In genomic region chr17:39555368-39555767, GRCh38 we compare ENCODE assay signal across 17 cellular contexts. TPM values are rescaled to one million over a fixed set of nuclear protein-coding genes. Genes with fewer than 3 reads are reported as not detected.
A peak's percentile ranks its signal among the peaks of the same experiment; 100 is the strongest.
DNase-seq lines count a peak whose midpoint lies in the region; ATAC-seq and TF ChIP-seq lines count a peak whose summit lies in the region.
"Had no signal": no experiment of that assay in that cellular context is flagged by ENCODE, and none has a peak within 500 bp of the region (broad histone marks: within the 10 kb centered on the region; RNA-seq: fewer than 3 reads in every experiment).

No MANE protein-coding gene starts in this region.

- no peak for ATAC-seq in left lobe of liver
- ATAC-seq in HG03439 (IDR thresholded peaks at IDR 0.05; ENCODE audit: unreplicated experiment) = no peak
- ATAC-seq: CD8-positive, alpha-beta T cell had no signal

- no peak overlapping the region for H2AFZ ChIP-seq in H9 (ENCODE audit: low read length)

- H3K27ac ChIP-seq in H9 (ENCODE audit: insufficient read length, low read depth, low read length) (no peak overlapping the region), stomach (no peak overlapping the region)
- H3K27ac ChIP-seq: C4-2B had no signal

- no peaks in the 10 kb centered on the region for H3K23me2 ChIP-seq in H9 (ENCODE audit: insufficient read length, low read depth, low read length, poor library complexity, severe bottlenecking)

- H3K79me1 ChIP-seq in H9 (ENCODE audit: insufficient read depth, low read depth, low read length, poor library complexity, severe bottlenecking) = no peaks in the 10 kb centered on the region

- whole genome bisulfite sequencing in H9 (ENCODE audit: extremely low coverage, insufficient read length, low lambda C conversion rate) = no CpG with 5 or more reads among the region's 2 CpGs
- WGBS in stomach, 5 donors = 68 to 83% (median 71%) methylated on average over 2 of the region's 2 CpGs

- H3K14ac ChIP-seq in H9 (ENCODE audit: insufficient read depth, low read length) = no peak overlapping the region

- H3K4me3 Mint-ChIP-seq in H9 (peak overlapping the region in 1 of 2 experiments; percentile 33; a peak in 1 of 5 replicates), brain (no peak overlapping the region)
- H3K4me3 Mint-ChIP-seq: CD8-positive, alpha-beta T cell; IgD-negative memory B cell had no signal

- H3K27ac Mint-ChIP-seq in H9 (peak overlapping the region in 2 of 3 experiments; percentile 49 to 52; a peak in 3 of 7 replicates), brain (peak overlapping the region in 3 of 5 experiments; percentile 5 to 80 (median 8))
- H3K27ac Mint-ChIP-seq: CD8-positive, alpha-beta T cell; IgD-negative memory B cell had no signal

- H4K91ac ChIP-seq in H9 (ENCODE audit: insufficient read length, low read depth, low read length) = no peak overlapping the region

- H3K9ac ChIP-seq in ES-I3 (ENCODE audit: low read depth, low read length) (peak overlapping the region; percentile 1; the same call in 1 of the 2 replicates), H9 (ENCODE audit: extremely low read depth, insufficient read length, low read length) (no peak overlapping the region)

- 0 out of 2 replicates have a peak, but pooled peaks cover 1% of the 10 kb centered on the region for H3K79me2 ChIP-seq in H9 (ENCODE audit: insufficient read depth, low read length)

- no peak overlapping the region for H2BK12ac ChIP-seq in H9 (ENCODE audit: insufficient read length, low read depth, low read length)

- no peaks in the 10 kb centered on the region for H3K9me3 Mint-ChIP-seq in H9
- no peaks in the 10 kb centered on the region for H3K9me3 Mint-ChIP-seq in brain
- H3K9me3 Mint-ChIP-seq: CD8-positive, alpha-beta T cell; IgD-negative memory B cell had no signal

- H3K4me1 Mint-ChIP-seq in H9 = peaks cover 15 to 19% of the 10 kb centered on the region in 2 experiments
- H3K4me1 Mint-ChIP-seq in brain = peaks cover 19% of the 10 kb centered on the region

- H4K8ac ChIP-seq in H9 (replicated peaks; ENCODE audit: insufficient read length, low read depth, low read length) = no peak overlapping the region

- TF ChIP-seq POLR2A in stomach (IDR thresholded peaks at IDR 0.05) = no peak

- H3K4me2 ChIP-seq in H9 (ENCODE audit: insufficient read depth, insufficient read length, low read length) = no peak overlapping the region

- H2AK5ac ChIP-seq in H9 (ENCODE audit: insufficient read length, low read length) = no peak overlapping the region

- no peak overlapping the region for H3K4ac ChIP-seq in H9 (ENCODE audit: low read depth, low read length)

- H3K36me3 Mint-ChIP-seq in H9 (ENCODE audit: insufficient read depth in 1 of 3, low read depth in 3 of 3) (no peaks in the 10 kb centered on the region; a peak in 3 of 7 replicates), brain (peaks cover 61% of the 10 kb centered on the region)

- H3K4me1 ChIP-seq in ES-I3 (ENCODE audit: insufficient read depth, low read length) = peaks cover 3% of the 10 kb centered on the region
- H3K4me1 ChIP-seq in H9 (ENCODE audit: insufficient read depth, low read length) = peaks cover 2% of the 10 kb centered on the region
- H3K4me1 ChIP-seq in stomach = no peaks in the 10 kb centered on the region
- H3K4me1 ChIP-seq: BE2C had no signal

- no peak for TF ChIP-seq CTCF in H9 (conservative IDR thresholded peaks at IDR 0.05)
- no peak for TF ChIP-seq CTCF in brain (conservative IDR thresholded peaks at IDR 0.05)
- TF ChIP-seq CTCF in stomach (IDR thresholded peaks at IDR 0.05) = no peak

- no peak overlapping the region for H2BK15ac ChIP-seq in H9 (ENCODE audit: low read depth, low read length)

- no peak overlapping the region for H3K18ac ChIP-seq in H9 (ENCODE audit: insufficient read length, low read depth, low read length)

- H2BK5ac ChIP-seq in H9 (ENCODE audit: insufficient read length, low read length) = no peak overlapping the region

- H3K4me3 ChIP-seq in stomach = no peak overlapping the region

- no peaks in the 10 kb centered on the region for H3K27me3 ChIP-seq in H9 (ENCODE audit: insufficient read depth, low read length)
- no peaks in the 10 kb centered on the region for H3K27me3 ChIP-seq in stomach
- H3K27me3 ChIP-seq: BE2C had no signal

- H3K36me3 ChIP-seq in ES-I3 (ENCODE audit: insufficient read depth, low read length) = no peaks in the 10 kb centered on the region
- peaks cover 15 to 98% (median 96%) of the 10 kb centered on the region in 4 donors for H3K36me3 ChIP-seq in stomach
- H3K36me3 ChIP-seq: BE2C had no signal

- no peak overlapping the region for H2BK120ac ChIP-seq in H9 (ENCODE audit: low read depth, low read length, poor library complexity, severe bottlenecking)

- H3T11ph ChIP-seq in H9 (ENCODE audit: low read length) = no peak overlapping the region

- H3K23ac ChIP-seq in H9 (ENCODE audit: insufficient read length, low read depth, low read length) = no peak overlapping the region

- no peak overlapping the region for H3K56ac ChIP-seq in H9 (ENCODE audit: insufficient read length, low read depth, low read length)

- no peak overlapping the region for H2BK20ac ChIP-seq in H9 (ENCODE audit: low read depth, low read length, poor library complexity, severe bottlenecking)

- H3K9me3 ChIP-seq in ES-I3 (ENCODE audit: control insufficient read depth, insufficient read depth, low read length) (no peaks in the 10 kb centered on the region), H9 (ENCODE audit: control insufficient read depth, low read depth, low read length) (no peaks in the 10 kb centered on the region), stomach (no peaks in the 10 kb centered on the region)
- H3K9me3 ChIP-seq: BE2C had no signal

- no peak for TF ChIP-seq EP300 in stomach (IDR thresholded peaks at IDR 0.05)

- DNase-seq in H9 = no peak
- DNase-seq in left lobe of liver (ENCODE audit: low spot score) = peak; percentile 15
- DNase-seq in stomach = no peak
- DNase-seq in SIG-M5 (lab: John Stamatoyannopoulos, UW) = no peak
- DNase-seq: BE2C; CD8-positive, alpha-beta T cell; COR-L47; DMS153; DMS79 treated with DMSO at 0.1 percent for 48 hours; EL; GDM1 had no signal

- intact Hi-C loops in stomach (cut with DNase I; ENCODE audit: low total_unique reads) = no loop called here

- peaks cover 2% of the 10 kb centered on the region for H4K20me1 ChIP-seq in H9 (ENCODE audit: control insufficient read depth, insufficient read depth, insufficient read length)

- H3K27me3 Mint-ChIP-seq in H9 (ENCODE audit: low read depth) (peaks cover 3% of the 10 kb centered on the region), brain (peaks cover 3% of the 10 kb centered on the region)
- H3K27me3 Mint-ChIP-seq: IgD-negative memory B cell had no signal

- no peak overlapping the region for H4K5ac ChIP-seq in H9 (ENCODE audit: insufficient read length, low read depth, low read length)

RNA-seq across cellular contexts. Expression of gene NEUROD2, which starts 52.4 kb away (rescaled TPM):
- not detected in 2 replicates for total RNA-seq in H9 (2021)
- polyA plus RNA-seq in brain (ENCODE audit: insufficient read depth, low read depth, low replicate concordance) = 8.1 TPM
- not detected for total RNA-seq in left lobe of liver
- total RNA-seq in stomach = not detected
- polyA plus RNA-seq in stomach = under 1 TPM; 0.03 to 0.31 (median 0.25) TPM
- total RNA-seq: CD8-positive, alpha-beta T cell; HT1080 had no signal
- polyA plus RNA-seq: IgD-negative memory B cell had no signal
